In the genomic region with DNA sequence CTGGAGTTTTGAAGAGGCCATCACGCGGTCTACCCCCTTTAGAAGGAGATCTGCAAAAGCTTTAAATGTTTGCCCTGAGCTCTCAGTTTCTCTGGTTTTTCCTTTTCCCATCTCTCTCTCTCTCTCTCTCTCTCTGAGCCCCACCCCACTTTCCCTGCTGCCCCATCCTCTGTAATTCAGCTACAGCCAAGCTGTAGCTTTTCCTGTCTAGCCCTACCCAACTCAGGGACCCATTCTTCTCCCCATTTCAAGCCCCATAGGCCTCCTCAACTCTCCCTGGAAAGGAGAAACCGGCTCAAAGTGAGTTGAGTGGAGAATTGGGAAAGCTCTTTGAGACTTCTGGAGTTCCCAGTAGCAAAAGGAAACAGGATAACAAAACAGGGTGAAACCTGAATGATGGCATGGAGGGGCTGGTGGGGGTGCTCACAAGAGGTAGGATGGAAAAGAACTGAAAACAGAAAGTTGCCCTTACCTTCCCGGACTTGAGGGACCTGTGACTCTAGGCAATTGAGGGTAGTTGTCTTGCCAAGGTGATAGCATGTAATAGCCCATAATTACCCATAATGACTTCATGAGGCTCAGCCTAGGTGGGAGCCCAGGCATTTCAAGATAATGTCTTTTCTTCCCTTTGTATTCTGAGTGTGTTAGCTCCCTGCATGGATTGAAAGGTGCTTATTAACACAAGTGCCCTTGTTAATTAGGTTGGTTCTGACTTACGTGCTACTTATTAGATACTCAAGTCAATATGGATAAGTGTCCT, we compare ENCODE assay signal across 15 cellular contexts.
DNase-seq lines count a peak whose midpoint lies in the region; ATAC-seq lines count a peak whose summit lies in the region.
"Had no signal": no experiment of that assay in that cellular context is flagged by ENCODE, and none has a peak within 500 bp of the region (broad histone marks: within the 10 kb centered on the region; RNA-seq: fewer than 3 reads in every experiment).

No MANE protein-coding gene starts in this region.

- no peak for ATAC-seq in GM18868 (IDR thresholded peaks at IDR 0.05; ENCODE audit: unreplicated experiment)
- ATAC-seq in activated CD4-positive, CD25-positive, alpha-beta regulatory T cell treated with anti-CD3 and anti-CD28 coated beads, Interleukin-2, amount 50 U/mL, for 24 hours, result no peak
- ATAC-seq: GM12878, HCT116 had no signal

- DNase-seq in COR-L47 (lab: John Stamatoyannopoulos, UW), result peak; percentile 63
- peak; percentile 72 for DNase-seq in NCI-H1436 (lab: John Stamatoyannopoulos, UW)
- peak; percentile 23 for DNase-seq in NCI-H748 treated with DMSO at 0.1 percent for 48 hours (lab: John Stamatoyannopoulos, UW)
- peak; percentile 58 for DNase-seq in islet precursor cell
- no peak for DNase-seq in hepatic stellate cell (ENCODE audit: low spot score)
- no peak for DNase-seq in stimulated activated CD4-positive, alpha-beta T cell treated with anti-CD3 and anti-CD28 coated beads, Interleukin-4, amount 100 ng/mL, for 24 hours
- DNase-seq: DMS53, NCI-H1930, NCI-H226, NCI-H526, SHP77 had no signal

Comparison
In these comparisons a context has a peak if more than half of its experiments do, and no peak if none do; other contexts are left out.
1. DNase-seq: peak in COR-L47 (single experiment), NCI-H1436 (single experiment), NCI-H748 treated with DMSO at 0.1 percent for 48 hours (single experiment) and islet precursor cell (single experiment); none in hepatic stellate cell (single experiment) and stimulated activated CD4-positive, alpha-beta T cell treated with anti-CD3 and anti-CD28 coated beads, Interleukin-4, amount 100 ng/mL, for 24 hours (single experiment).